ENCODE assay signal across 8 cellular contexts in genomic region chr2:58427572-58428285, GRCh38.
DNase-seq lines count a peak whose midpoint lies in the region; TF ChIP-seq lines count a peak whose summit lies in the region.

No MANE protein-coding gene starts in this region.

- intact Hi-C loops in thyroid gland (cut with DNase I): no loop called here

- peak; percentile 53 for DNase-seq in ACHN
- DNase-seq in GM12864 (ENCODE audit: low read depth): no peak
- DNase-seq in NCI-H510A treated with DMSO at 0.1 percent for 48 hours (lab: John Stamatoyannopoulos, UW): peak; percentile 31
- peak; percentile 45 for DNase-seq in choroid plexus epithelial cell (ENCODE audit: low read depth)
- DNase-seq in medulla oblongata (ENCODE audit: extremely low spot score): peak; percentile 64
- peak; percentile 49 to 53 for DNase-seq in thyroid gland
- DNase-seq in stimulated activated CD8-positive, alpha-beta memory T cell treated with anti-CD3 and anti-CD28 coated beads, Interleukin-4, amount 100 ng/mL, for 48 hours: no peak
- DNase-seq in stimulated activated CD4-positive, alpha-beta T cell treated with anti-CD3 and anti-CD28 coated beads, Interleukin-4, amount 100 ng/mL, for 4 hours: no peak

- H3K4me1 ChIP-seq in thyroid gland: peaks cover 5 to 7% of the 10 kb centered on the region in 2 donors

- no peaks in the 10 kb centered on the region for H3K27me3 ChIP-seq in thyroid gland

- WGBS in thyroid gland, 2 donors: 0 to 1% methylated on average over 33 of the region's 33 CpGs

- no peak for TF ChIP-seq POLR2A in thyroid gland (IDR thresholded peaks at IDR 0.05)

- TF ChIP-seq CTCF in GM12864 (IDR thresholded peaks at IDR 0.05; ENCODE audit: low read depth, low read length, missing control alignments): no peak
- TF ChIP-seq CTCF in choroid plexus epithelial cell (conservative IDR thresholded peaks at IDR 0.05; ENCODE audit: low read depth, low read length): no peak
- no peak for TF ChIP-seq CTCF in thyroid gland (IDR thresholded peaks at IDR 0.05)

- H3K4me3 ChIP-seq in GM12864 (ENCODE audit: low read depth, low read length): peak overlapping the region; percentile 40
- peak overlapping the region; percentile 46 for H3K4me3 ChIP-seq in choroid plexus epithelial cell (ENCODE audit: low read depth, low read length)
- H3K4me3 ChIP-seq in thyroid gland (replicated peaks in 1 of 3): peak overlapping the region in 2 of 3 donors; percentile 16 to 24

- no peaks in the 10 kb centered on the region for H3K9me3 ChIP-seq in thyroid gland

- H3K36me3 ChIP-seq in thyroid gland: no peaks in the 10 kb centered on the region

- in situ Hi-C loops in ACHN (cut with HindIII; ENCODE audit: low pct_ligation_motif_present, low pct_unique_long_range_greater_than_20kb, low sequenced_read_pairs): loop anchor here (25.0 kb wide), 1 partner anchor 515 kb away; no protein-coding TSS in a partner anchor

- H3K27ac ChIP-seq in thyroid gland: no peak overlapping the region

Comparison
In these comparisons a context has a peak if more than half of its experiments do, and no peak if none do; other contexts are left out.
1. DNase-seq: peak in ACHN (single experiment), NCI-H510A treated with DMSO at 0.1 percent for 48 hours (single experiment), choroid plexus epithelial cell (single experiment), medulla oblongata (single experiment) and thyroid gland (2 of 2); none in GM12864 (single experiment), stimulated activated CD8-positive, alpha-beta memory T cell treated with anti-CD3 and anti-CD28 coated beads, Interleukin-4, amount 100 ng/mL, for 48 hours (single experiment) and stimulated activated CD4-positive, alpha-beta T cell treated with anti-CD3 and anti-CD28 coated beads, Interleukin-4, amount 100 ng/mL, for 4 hours (0 of 2).
2. Peak in every context shown above with its lines, with median percentiles within 50 percentile points of each other: H3K4me3 ChIP-seq.